Comparison of ENCODE assay signal across 16 cellular contexts in the genomic region with DNA sequence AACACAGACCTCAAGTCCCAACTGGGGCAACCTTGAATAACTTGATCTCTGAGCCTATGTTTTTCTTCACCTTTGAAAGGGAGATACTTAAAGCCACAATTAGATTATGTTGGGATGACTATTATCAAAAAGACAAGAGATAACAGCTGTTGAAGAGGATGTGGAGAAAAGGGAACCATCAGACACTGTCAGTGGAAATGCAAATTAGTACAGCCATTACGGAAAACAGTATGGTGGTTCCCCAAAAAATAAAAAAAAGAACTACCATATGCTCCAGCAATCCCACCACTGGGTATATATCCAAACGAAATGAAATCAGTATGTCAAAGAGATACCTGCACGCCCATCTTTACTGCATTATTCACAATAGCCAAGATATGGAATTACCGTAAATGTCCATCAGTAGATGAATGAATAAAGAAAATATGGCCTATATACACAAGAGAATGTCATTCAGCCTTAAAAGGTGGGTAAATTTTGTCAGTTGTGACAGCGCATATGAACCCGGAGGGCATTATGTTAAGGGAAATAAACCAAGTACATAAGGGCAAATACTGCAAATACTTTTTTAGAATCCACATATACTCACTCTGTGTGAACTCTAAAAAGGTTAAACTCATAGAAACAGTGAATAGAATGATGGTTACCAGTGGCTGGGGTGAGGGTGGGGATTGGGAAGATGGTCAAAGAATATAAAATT. TPM values are rescaled to one million over a fixed set of nuclear protein-coding genes. Genes with fewer than 3 reads are reported as not detected.
DNase-seq lines count a peak whose midpoint lies in the region; ATAC-seq lines count a peak whose summit lies in the region.
"Had no signal": no experiment of that assay in that cellular context is flagged by ENCODE, and none has a peak within 500 bp of the region (broad histone marks: within the 10 kb centered on the region; RNA-seq: fewer than 3 reads in every experiment).

No MANE protein-coding gene starts in this region.

- 0 out of 20 replicates have a peak overlapping the region, but pooled peaks of 1 of the 10 experiments have one; percentile 4 for H3K4me3 ChIP-seq in BLaER1 treated with 17β-estradiol and CSF1 and Interleukin-3, amounts not matched to agents 10 nM and 100 nM
- H3K4me3 ChIP-seq in trophoblast cell (ENCODE audit: low read depth, low read length), result no peak overlapping the region

- no peak overlapping the region for H3K18ac ChIP-seq in trophoblast cell (ENCODE audit: low read length)

- H3K4ac ChIP-seq in trophoblast cell (ENCODE audit: low read depth, low read length), result no peak overlapping the region

- H2AK5ac ChIP-seq in trophoblast cell (ENCODE audit: low read length), result no peak overlapping the region

- no peaks in the 10 kb centered on the region for H3K36me3 Mint-ChIP-seq in dendritic cell treated with granulocyte-macrophage colony-stimulating factor and Interleukin-4, amounts not matched to agents 40 ng/mL and 50 ng/mL, for 4 days (ENCODE audit: low read depth)
- H3K36me3 Mint-ChIP-seq: CD8-positive, alpha-beta T cell had no signal

- no peak overlapping the region for H2BK120ac ChIP-seq in trophoblast cell (ENCODE audit: insufficient read depth, low read length, poor library complexity)

- no peaks in the 10 kb centered on the region for H3K36me3 ChIP-seq in BLaER1 treated with 17β-estradiol and CSF1 and Interleukin-3, amounts not matched to agents 10 nM and 100 nM
- no peaks in the 10 kb centered on the region for H3K36me3 ChIP-seq in trophoblast cell (ENCODE audit: control insufficient read depth in 1 of 2, insufficient read depth in 2 of 2, low read length in 2 of 2)

- H3K4me2 ChIP-seq in BLaER1 treated with 17β-estradiol and CSF1 and Interleukin-3, amounts not matched to agents 10 nM and 100 nM, result peak overlapping the region; percentile 47 to 94 (median 66)
- H3K4me2 ChIP-seq in trophoblast cell (ENCODE audit: low read length), result no peak overlapping the region

- H4K91ac ChIP-seq in trophoblast cell (ENCODE audit: low read depth, low read length), result no peak overlapping the region

- no peak overlapping the region for H3K14ac ChIP-seq in trophoblast cell (ENCODE audit: low read length)

- no peaks in the 10 kb centered on the region for H3K9me3 ChIP-seq in BLaER1 treated with 17β-estradiol and CSF1 and Interleukin-3, amounts not matched to agents 10 nM and 100 nM (replicated peaks in 1 of 11)
- no peaks in the 10 kb centered on the region for H3K9me3 ChIP-seq in trophoblast cell (ENCODE audit: insufficient read depth, low read depth, low read length)

- no peak overlapping the region for H2BK12ac ChIP-seq in trophoblast cell (ENCODE audit: low read length)

- WGBS in trophoblast cell (ENCODE audit: extremely low coverage, insufficient coverage, insufficient read length), result no CpG with 5 or more reads among the region's 6 CpGs

- peaks cover 13 to 66% (median 16%) of the 10 kb centered on the region in 10 experiments for H3K4me1 ChIP-seq in BLaER1 treated with 17β-estradiol and CSF1 and Interleukin-3, amounts not matched to agents 10 nM and 100 nM
- peaks cover 5 to 14% of the 10 kb centered on the region in 2 experiments for H3K4me1 ChIP-seq in trophoblast cell (ENCODE audit: control insufficient read depth in 1 of 2, insufficient read depth in 2 of 2, low read length in 2 of 2)

- peaks cover 1% of the 10 kb centered on the region for H3K27me3 Mint-ChIP-seq in dendritic cell treated with granulocyte-macrophage colony-stimulating factor and Interleukin-4, amounts not matched to agents 40 ng/mL and 50 ng/mL, for 4 days

- ATAC-seq in HG03432 (IDR thresholded peaks at IDR 0.05; ENCODE audit: unreplicated experiment), result no peak
- ATAC-seq: CD8-positive, alpha-beta T cell; Panc1 had no signal

- H3K27me3 ChIP-seq in BLaER1 treated with 17β-estradiol and CSF1 and Interleukin-3, amounts not matched to agents 10 nM and 100 nM, result no peaks in the 10 kb centered on the region
- H3K27me3 ChIP-seq in trophoblast cell (ENCODE audit: insufficient read depth, low read length), result no peaks in the 10 kb centered on the region

- no peak overlapping the region for H4K12ac ChIP-seq in trophoblast cell (ENCODE audit: low read depth, low read length)

- H4K8ac ChIP-seq in trophoblast cell (ENCODE audit: low read depth, low read length), result no peak overlapping the region

- H4K20me1 ChIP-seq in BLaER1 treated with 17β-estradiol and CSF1 and Interleukin-3, amounts not matched to agents 10 nM and 100 nM, result no peaks in the 10 kb centered on the region

- no peaks in the 10 kb centered on the region for H3K9me3 Mint-ChIP-seq in dendritic cell treated with granulocyte-macrophage colony-stimulating factor and Interleukin-4, amounts not matched to agents 40 ng/mL and 50 ng/mL, for 4 days
- H3K9me3 Mint-ChIP-seq: CD8-positive, alpha-beta T cell had no signal

- no peaks in the 10 kb centered on the region for H3K79me1 ChIP-seq in trophoblast cell (ENCODE audit: low read length)

- H3K27ac ChIP-seq in BLaER1 treated with 17β-estradiol and CSF1 and Interleukin-3, amounts not matched to agents 10 nM and 100 nM, result peak overlapping the region in 7 of 11 experiments; percentile 36 to 87 (median 50); a peak in 13 of 22 replicates
- no peak overlapping the region for H3K27ac ChIP-seq in trophoblast cell (ENCODE audit: low read depth, low read length)

- peak; percentile 51 for DNase-seq in LHCN-M2 (ENCODE audit: low read depth)
- peak; percentile 77 to 91 for DNase-seq in trophoblast cell
- no peak for DNase-seq in stimulated activated naive CD4-positive, alpha-beta T cell (lab: John Stamatoyannopoulos, UW)
- no peak for DNase-seq in activated CD8-positive, alpha-beta memory T cell treated with anti-CD3 and anti-CD28 coated beads for 24 hours
- DNase-seq: AML-193; CD8-positive, alpha-beta T cell; DMS79; HCEC 1CT; NCI-H146; NCI-H2081; NCI-H748 treated with DMSO at 0.1 percent for 48 hours had no signal

- no peak overlapping the region for H3K4me3 Mint-ChIP-seq in dendritic cell treated with granulocyte-macrophage colony-stimulating factor and Interleukin-4, amounts not matched to agents 40 ng/mL and 50 ng/mL, for 4 days
- H3K4me3 Mint-ChIP-seq: CD8-positive, alpha-beta T cell had no signal

- intact Hi-C loops in dendritic cell treated with granulocyte-macrophage colony-stimulating factor and Interleukin-4, amounts not matched to agents 40 ng/mL and 50 ng/mL, for 4 days (cut with micrococcal nuclease), result no loop called here

- no peak overlapping the region for H3K23ac ChIP-seq in trophoblast cell (ENCODE audit: low read length)

- no peak overlapping the region for H2BK5ac ChIP-seq in trophoblast cell (ENCODE audit: low read depth, low read length, poor library complexity)

- H3K27ac Mint-ChIP-seq in dendritic cell treated with granulocyte-macrophage colony-stimulating factor and Interleukin-4, amounts not matched to agents 40 ng/mL and 50 ng/mL, for 4 days, result peak overlapping the region; percentile 98

- H3K4me1 Mint-ChIP-seq in dendritic cell treated with granulocyte-macrophage colony-stimulating factor and Interleukin-4, amounts not matched to agents 40 ng/mL and 50 ng/mL, for 4 days (ENCODE audit: low read depth), result peaks cover 46% of the 10 kb centered on the region

- H3K79me2 ChIP-seq in trophoblast cell (ENCODE audit: control insufficient read depth, insufficient read depth, low read length, poor library complexity), result no peaks in the 10 kb centered on the region

- no peak overlapping the region for H2AFZ ChIP-seq in trophoblast cell (ENCODE audit: insufficient read depth, low read length, poor library complexity)

- H3K9ac ChIP-seq in BLaER1 treated with 17β-estradiol and CSF1 and Interleukin-3, amounts not matched to agents 10 nM and 100 nM, result peak overlapping the region in 3 of 11 experiments; percentile 57 to 72 (median 68); a peak in 5 of 22 replicates
- no peak overlapping the region for H3K9ac ChIP-seq in trophoblast cell (ENCODE audit: low read length)

RNA-seq across cellular contexts. Expression of a gene that starts 12.7 kb away (rescaled TPM):
- 0.13 TPM in 1 of 2 replicates, not detected in the other for total RNA-seq in LHCN-M2 (2014; rRNA removed)
- polyA plus RNA-seq in LHCN-M2 (2012), result 0.07 TPM
- 0.26 and 0.30 TPM in 2 replicates for polyA plus RNA-seq in trophoblast cell (2013)
- total RNA-seq: CD8-positive, alpha-beta T cell; NCI-H460 had no signal

Comparison
In these comparisons a context has a peak if more than half of its experiments do, and no peak if none do; other contexts are left out.
1. DNase-seq: peak in LHCN-M2 (single experiment) and trophoblast cell (2 of 2); none in stimulated activated naive CD4-positive, alpha-beta T cell (0 of 6) and activated CD8-positive, alpha-beta memory T cell treated with anti-CD3 and anti-CD28 coated beads for 24 hours (single experiment).